8 cellular contexts compared by ENCODE assay signal in genomic region chr5:176416123-176416924, GRCh38. TPM values are rescaled to one million over a fixed set of nuclear protein-coding genes. Genes with fewer than 3 reads are reported as not detected.
DNase-seq lines count a peak whose midpoint lies in the region; ATAC-seq and TF ChIP-seq lines count a peak whose summit lies in the region.

CLTB (minus strand) TSS chr5:176416539; CDS start chr5:176416363, 176 bp downstream.

- peak; percentile 51 for TF ChIP-seq CTCF in colonic mucosa (IDR thresholded peaks at IDR 0.05)

- H3K27ac Mint-ChIP-seq in activated CD4-positive, alpha-beta T cell treated with anti-CD3 and anti-CD28 coated beads, Interleukin-2, amount 10 ng/mL, durations not matched to agents 24 days and 14 days, result peak within 1 kb of the TSS; percentile 78

- H3K9me3 ChIP-seq in colonic mucosa, result no peaks in the 10 kb centered on the region

- peaks cover 30% of the 10 kb centered on the region for H3K4me1 Mint-ChIP-seq in activated CD4-positive, alpha-beta T cell treated with anti-CD3 and anti-CD28 coated beads, Interleukin-2, amount 10 ng/mL, durations not matched to agents 24 days and 14 days

- H3K36me3 ChIP-seq in colonic mucosa, result no peaks in the 10 kb centered on the region

- H3K27me3 Mint-ChIP-seq in activated CD4-positive, alpha-beta T cell treated with anti-CD3 and anti-CD28 coated beads, Interleukin-2, amount 10 ng/mL, durations not matched to agents 24 days and 14 days, result peaks cover 8% of the 10 kb centered on the region

- in situ Hi-C loops in GM18951 (cut with MboI; ENCODE audit: low sequenced_read_pairs, unreplicated experiment), result loop anchor here (25.0 kb wide), 1 partner anchor 679 kb away; no protein-coding TSS in a partner anchor

- TF ChIP-seq POLR2A in GM18951 (IDR thresholded peaks at IDR 0.05; ENCODE audit: extremely low read depth, insufficient read depth, insufficient read length), result peak; percentile 79

- peak within 1 kb of the TSS; percentile 91 for H3K27ac ChIP-seq in colonic mucosa

- H3K4me3 Mint-ChIP-seq in activated CD4-positive, alpha-beta T cell treated with anti-CD3 and anti-CD28 coated beads, Interleukin-2, amount 10 ng/mL, durations not matched to agents 24 days and 14 days, result peak within 1 kb of the TSS; percentile 86

- H3K27me3 ChIP-seq in colonic mucosa, result no peaks in the 10 kb centered on the region

- ATAC-seq in HG03175 (IDR thresholded peaks at IDR 0.05; ENCODE audit: unreplicated experiment), result peak; percentile 93
- ATAC-seq in left colon, result peak; percentile 91

- no peaks in the 10 kb centered on the region for H3K4me1 ChIP-seq in colonic mucosa

- H3K9me3 Mint-ChIP-seq in activated CD4-positive, alpha-beta T cell treated with anti-CD3 and anti-CD28 coated beads, Interleukin-2, amount 10 ng/mL, durations not matched to agents 24 days and 14 days, result no peaks in the 10 kb centered on the region

- H3K9ac ChIP-seq in colonic mucosa (ENCODE audit: low read depth in 2 of 2, low read length in 2 of 2), result peak within 1 kb of the TSS; percentile 93 to 99

- intact Hi-C loops in activated CD4-positive, alpha-beta T cell treated with anti-CD3 and anti-CD28 coated beads, Interleukin-2, amount 10 ng/mL, durations not matched to agents 24 days and 14 days (cut with micrococcal nuclease), result loop anchor here (1.0 to 5.0 kb wide), 5 partner anchors 27 to 201 kb away; partner anchors contain the start of genes FAF2 and RNF44
- intact Hi-C loops in colonic mucosa (cut with DNase I), result loop anchor here (10.0 kb wide), 1 partner anchor 118 kb away; the partner anchor contains the start of gene RNF44
- intact Hi-C loops in left colon (cut with DNase I, micrococcal nuclease), result loop anchor here in 1 of 2 donors (10.0 kb wide), 1 partner anchor 228 kb away; the partner anchor contains the start of gene TSPAN17

- H3K36me3 Mint-ChIP-seq in activated CD4-positive, alpha-beta T cell treated with anti-CD3 and anti-CD28 coated beads, Interleukin-2, amount 10 ng/mL, durations not matched to agents 24 days and 14 days (ENCODE audit: low read depth), result no peaks in the 10 kb centered on the region

- DNase-seq in Ammon's horn (ENCODE audit: low spot score) (peak; percentile 93), NCI-H460 (ENCODE audit: extremely low read depth, low read depth) (peak; percentile 77), colonic mucosa (peak; percentile 91), left colon (peak; percentile 86 to 96)
- peak; percentile 94 for DNase-seq in activated CD4-positive, alpha-beta T cell treated with anti-CD3 and anti-CD28 coated beads, Interleukin-2, amount 10 ng/mL, durations not matched to agents 24 days and 14 days
- peak; percentile 85 for DNase-seq in stimulated activated CD4-positive, alpha-beta T cell treated with anti-CD3 and anti-CD28 coated beads, Interleukin-1b, Interleukin-23, amount 100 ng/mL, for 48 hours

- peak within 1 kb of the TSS; percentile 97 for H3K4me3 ChIP-seq in colonic mucosa

RNA-seq across cellular contexts. Expression of gene CLTB, which starts in this region (rescaled TPM):
- total RNA-seq in NCI-H460 (2014; rRNA removed; shearing (Covaris generic)), result 68.2 and 76.0 TPM in 2 replicates
- 82.1 and 98.6 TPM in 2 replicates for polyA plus RNA-seq in NCI-H460 (2014; cell fraction: nucleus; rRNA removed)
- total RNA-seq in activated CD4-positive, alpha-beta T cell treated with anti-CD3 and anti-CD28 coated beads, Interleukin-2, amount 10 ng/mL, durations not matched to agents 24 days and 14 days, result 71.5 and 76.2 TPM in 2 replicates
- total RNA-seq in colonic mucosa (100 to 1,000 TPM; 181 to 263 TPM), left colon (100 to 1,000 TPM; 279 to 282 TPM)

Comparison
In these comparisons a context has a peak if more than half of its experiments do, and no peak if none do; other contexts are left out.
1. Peak in every context shown above with its lines: DNase-seq, ATAC-seq, H3K4me3 ChIP-seq and H3K27ac ChIP-seq.